ENCODE assay signal across 20 cellular contexts in the genomic region with DNA sequence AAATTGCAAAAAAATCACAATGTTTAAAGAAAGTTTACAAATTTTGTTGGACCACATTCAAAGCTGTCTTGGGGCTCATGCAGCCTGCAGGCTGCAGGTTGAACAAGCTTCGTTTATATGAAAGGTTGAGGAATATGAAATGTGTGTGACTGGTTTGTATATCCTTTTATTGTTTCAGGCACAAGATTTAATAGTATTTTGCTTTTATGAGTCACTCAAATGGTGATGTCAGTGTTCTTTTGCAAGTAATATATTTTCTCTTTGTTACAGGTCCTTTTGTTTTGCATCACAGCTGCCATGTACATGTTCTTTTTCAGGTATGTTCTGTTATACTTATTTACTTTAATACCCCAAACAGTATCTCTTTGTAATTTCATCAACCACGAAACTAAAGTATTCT.
DNase-seq lines count a peak whose midpoint lies in the region; ATAC-seq, FAIRE-seq and TF ChIP-seq lines count a peak whose summit lies in the region.
"Had no signal": no experiment of that assay in that cellular context is flagged by ENCODE, and none has a peak within 500 bp of the region (broad histone marks: within the 10 kb centered on the region; RNA-seq: fewer than 3 reads in every experiment).

No MANE protein-coding gene starts in this region.

- no peak for ATAC-seq in activated CD8-positive, alpha-beta T cell treated with anti-CD3 and anti-CD28 coated beads for 36 hours

- intact Hi-C loops in MCF 10A (cut with micrococcal nuclease) = no loop called here
- intact Hi-C loops in breast epithelium (cut with DNase I; ENCODE audit: low total_unique reads) = no loop called here
- intact Hi-C loops in activated CD8-positive, alpha-beta T cell treated with anti-CD3 and anti-CD28 coated beads for 36 hours (cut with micrococcal nuclease) = no loop called here

- H3K27me3 Mint-ChIP-seq in MCF 10A (ENCODE audit: insufficient read depth, unreplicated experiment) = no peaks in the 10 kb centered on the region
- H3K27me3 Mint-ChIP-seq in activated CD8-positive, alpha-beta T cell treated with anti-CD3 and anti-CD28 coated beads for 36 hours = no peaks in the 10 kb centered on the region
- H3K27me3 Mint-ChIP-seq: CD8-positive, alpha-beta memory T cell had no signal

- H3K9me3 ChIP-seq in breast epithelium = peaks cover 6 to 14% of the 10 kb centered on the region in 2 donors

- POLR2A ChIA-PET in MCF 10A (lab: Yijun Ruan, JAX) = no interaction called here
- POLR2A ChIA-PET in activated CD8-positive, alpha-beta T cell treated with anti-CD3 and anti-CD28 coated beads for 36 hours (lab: Charles Lee) = no interaction called here

- no peak for FAIRE-seq in bronchial epithelial cell (lab: Jason Lieb, UNC)
- FAIRE-seq: GM19239 had no signal

- H3K27me3 ChIP-seq in breast epithelium (no peaks in the 10 kb centered on the region), bronchial epithelial cell (ENCODE audit: control insufficient read depth, insufficient read depth, low read length) (no peaks in the 10 kb centered on the region)
- H3K27me3 ChIP-seq: BLaER1, SJCRH30 had no signal

- TF ChIP-seq POLR2A in breast epithelium (IDR thresholded peaks at IDR 0.05) = no peak

- no peaks in the 10 kb centered on the region for H3K4me1 ChIP-seq in breast epithelium
- H3K4me1 ChIP-seq: BLaER1, SJCRH30 had no signal

- no peak overlapping the region for H3K27ac Mint-ChIP-seq in MCF 10A (ENCODE audit: low read depth, unreplicated experiment)
- H3K27ac Mint-ChIP-seq in activated CD8-positive, alpha-beta T cell treated with anti-CD3 and anti-CD28 coated beads for 36 hours = no peak overlapping the region

- BruUV-seq in MCF 10A (replicated peaks; lab: Mats Ljungman, UMichigan) = no TSS peak

- CTCF ChIA-PET in MCF 10A (lab: Yijun Ruan, JAX) = no interaction called here
- CTCF ChIA-PET in activated CD8-positive, alpha-beta T cell treated with anti-CD3 and anti-CD28 coated beads for 36 hours (lab: Charles Lee) = no interaction called here

- H3K36me3 Mint-ChIP-seq in MCF 10A (ENCODE audit: insufficient read depth, unreplicated experiment) = peaks cover 4% of the 10 kb centered on the region
- H3K36me3 Mint-ChIP-seq in activated CD8-positive, alpha-beta T cell treated with anti-CD3 and anti-CD28 coated beads for 36 hours (ENCODE audit: low read depth) = peaks cover 18% of the 10 kb centered on the region

- no peak overlapping the region for H3K4me3 ChIP-seq in breast epithelium
- no peak overlapping the region for H3K4me3 ChIP-seq in bronchial epithelial cell (ENCODE audit: low read depth, low read length)
- H3K4me3 ChIP-seq: BLaER1, PC-9, SJCRH30 had no signal

- no peak overlapping the region for H3K27ac ChIP-seq in breast epithelium
- H3K27ac ChIP-seq: BLaER1, PC-9, SJCRH30 had no signal

- H3K36me3 ChIP-seq in breast epithelium (no peaks in the 10 kb centered on the region), bronchial epithelial cell (ENCODE audit: control insufficient read depth, insufficient read depth, low read length) (no peaks in the 10 kb centered on the region)
- H3K36me3 ChIP-seq: BLaER1, SJCRH30 had no signal

- no peaks in the 10 kb centered on the region for H3K4me1 Mint-ChIP-seq in MCF 10A (ENCODE audit: insufficient read depth, unreplicated experiment)
- no peaks in the 10 kb centered on the region for H3K4me1 Mint-ChIP-seq in activated CD8-positive, alpha-beta T cell treated with anti-CD3 and anti-CD28 coated beads for 36 hours (ENCODE audit: low read depth)
- H3K4me1 Mint-ChIP-seq: CD8-positive, alpha-beta memory T cell had no signal

- TF ChIP-seq CTCF in MCF 10A (IDR thresholded peaks at IDR 0.05; ENCODE audit: unreplicated experiment) (no peak), breast epithelium (IDR thresholded peaks at IDR 0.05) (no peak), bronchial epithelial cell (IDR thresholded peaks at IDR 0.05; ENCODE audit: insufficient read depth, low read length, severe bottlenecking) (no peak)
- no peak for TF ChIP-seq CTCF in activated CD8-positive, alpha-beta T cell treated with anti-CD3 and anti-CD28 coated beads for 36 hours (IDR thresholded peaks at IDR 0.05)

- peaks cover 16% of the 10 kb centered on the region for H3K9me3 Mint-ChIP-seq in MCF 10A (ENCODE audit: unreplicated experiment)
- peaks cover 13% of the 10 kb centered on the region for H3K9me3 Mint-ChIP-seq in activated CD8-positive, alpha-beta T cell treated with anti-CD3 and anti-CD28 coated beads for 36 hours

- no peak overlapping the region for H3K4me3 Mint-ChIP-seq in MCF 10A (ENCODE audit: unreplicated experiment)
- H3K4me3 Mint-ChIP-seq in activated CD8-positive, alpha-beta T cell treated with anti-CD3 and anti-CD28 coated beads for 36 hours = no peak overlapping the region
- H3K4me3 Mint-ChIP-seq: CD8-positive, alpha-beta memory T cell had no signal

- DNase-seq in MCF 10A (ENCODE audit: unreplicated experiment) (peak; percentile 4), breast epithelium (ENCODE audit: low spot score in 2 of 2) (no peak), bronchial epithelial cell (ENCODE audit: low read depth) (peak; percentile 5), lung microvascular endothelial cell (ENCODE audit: low read depth in 2 of 2) (peak; percentile 43 to 54), NCI-H128 (lab: John Stamatoyannopoulos, UW; ENCODE audit: unreplicated experiment) (no peak), activated gamma-delta T cell (lab: John Stamatoyannopoulos, UW) (no peak), HT-29 (ENCODE audit: low spot score) (no peak)
- no peak for DNase-seq in activated CD8-positive, alpha-beta T cell treated with anti-CD3 and anti-CD28 coated beads for 36 hours
- DNase-seq: 8988T; CD8-positive, alpha-beta memory T cell; MV-4-11; NCI-H1417 treated with DMSO at 0.1 percent for 48 hours; NCI-H2029; NCI-H2171; NCI-H446; NCI-H748 treated with DMSO at 0.1 percent for 48 hours; PC-9; SJCRH30 had no signal

Comparison
In these comparisons a context has a peak if more than half of its experiments do, and no peak if none do; other contexts are left out.
1. DNase-seq: peak in MCF 10A (single experiment), bronchial epithelial cell (single experiment) and lung microvascular endothelial cell (2 of 2); none in breast epithelium (0 of 2), activated CD8-positive, alpha-beta T cell treated with anti-CD3 and anti-CD28 coated beads for 36 hours (single experiment), NCI-H128 (single experiment), activated gamma-delta T cell (single experiment) and HT-29 (single experiment).